1 cellular context compared by ENCODE assay signal in genomic region chr7:134931487-134931886, GRCh38.
TF ChIP-seq lines count a peak whose summit lies in the region.

No MANE protein-coding gene starts in this region.

TF ChIP-seq in HepG2, 621 proteins besides CTCF, POLR2A, EP300 and RAD21:
- TF ChIP-seq, protein P1, sequence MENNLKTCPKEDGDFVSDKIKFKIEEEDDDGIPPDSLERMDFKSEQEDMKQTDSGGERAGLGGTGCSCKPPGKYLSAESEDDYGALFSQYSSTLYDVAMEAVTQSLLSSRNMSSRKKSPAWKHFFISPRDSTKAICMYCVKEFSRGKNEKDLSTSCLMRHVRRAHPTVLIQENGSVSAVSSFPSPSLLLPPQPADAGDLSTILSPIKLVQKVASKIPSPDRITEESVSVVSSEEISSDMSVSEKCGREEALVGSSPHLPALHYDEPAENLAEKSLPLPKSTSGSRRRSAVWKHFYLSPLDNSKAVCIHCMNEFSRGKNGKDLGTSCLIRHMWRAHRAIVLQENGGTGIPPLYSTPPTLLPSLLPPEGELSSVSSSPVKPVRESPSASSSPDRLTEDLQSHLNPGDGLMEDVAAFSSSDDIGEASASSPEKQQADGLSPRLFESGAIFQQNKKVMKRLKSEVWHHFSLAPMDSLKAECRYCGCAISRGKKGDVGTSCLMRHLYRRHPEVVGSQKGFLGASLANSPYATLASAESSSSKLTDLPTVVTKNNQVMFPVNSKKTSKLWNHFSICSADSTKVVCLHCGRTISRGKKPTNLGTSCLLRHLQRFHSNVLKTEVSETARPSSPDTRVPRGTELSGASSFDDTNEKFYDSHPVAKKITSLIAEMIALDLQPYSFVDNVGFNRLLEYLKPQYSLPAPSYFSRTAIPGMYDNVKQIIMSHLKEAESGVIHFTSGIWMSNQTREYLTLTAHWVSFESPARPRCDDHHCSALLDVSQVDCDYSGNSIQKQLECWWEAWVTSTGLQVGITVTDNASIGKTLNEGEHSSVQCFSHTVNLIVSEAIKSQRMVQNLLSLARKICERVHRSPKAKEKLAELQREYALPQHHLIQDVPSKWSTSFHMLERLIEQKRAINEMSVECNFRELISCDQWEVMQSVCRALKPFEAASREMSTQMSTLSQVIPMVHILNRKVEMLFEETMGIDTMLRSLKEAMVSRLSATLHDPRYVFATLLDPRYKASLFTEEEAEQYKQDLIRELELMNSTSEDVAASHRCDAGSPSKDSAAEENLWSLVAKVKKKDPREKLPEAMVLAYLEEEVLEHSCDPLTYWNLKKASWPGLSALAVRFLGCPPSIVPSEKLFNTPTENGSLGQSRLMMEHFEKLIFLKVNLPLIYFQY (CRISPR knock-in tag; IDR thresholded peaks at IDR 0.05; ENCODE audit: borderline replicate concordance) = no peak
- TF ChIP-seq ZNF569 (CRISPR knock-in tag; IDR thresholded peaks at IDR 0.05; ENCODE audit: borderline replicate concordance) = no peak
- TF ChIP-seq HCFC1 (IDR thresholded peaks at IDR 0.05; ENCODE audit: low read depth, low read length) = no peak
- TF ChIP-seq SETDB1 (CRISPR knock-in tag; IDR thresholded peaks at IDR 0.05; ENCODE audit: borderline replicate concordance) = no peak
- no peak for TF ChIP-seq TSC22D2 (CRISPR knock-in tag; IDR thresholded peaks at IDR 0.05; ENCODE audit: borderline replicate concordance)
- TF ChIP-seq ASH2L (IDR thresholded peaks at IDR 0.05; ENCODE audit: insufficient read length, low read depth, low read length) = no peak
- TF ChIP-seq RARG (CRISPR knock-in tag; IDR thresholded peaks at IDR 0.05; ENCODE audit: low read depth) = no peak
- no peak for TF ChIP-seq ZXDC (CRISPR knock-in tag; IDR thresholded peaks at IDR 0.05)
- no peak for TF ChIP-seq MAF1 (CRISPR knock-in tag; IDR thresholded peaks at IDR 0.05; ENCODE audit: borderline replicate concordance)
- no peak for TF ChIP-seq ZNF180 (CRISPR knock-in tag; IDR thresholded peaks at IDR 0.05; ENCODE audit: borderline replicate concordance, low read depth)
- no peak for TF ChIP-seq ZNF660 (CRISPR knock-in tag; IDR thresholded peaks at IDR 0.05; ENCODE audit: borderline replicate concordance, low read depth)
- TF ChIP-seq SP2 (CRISPR knock-in tag; IDR thresholded peaks at IDR 0.05) = no peak
